13 cellular contexts compared by ENCODE assay signal in genomic region chr18:9814431-9814830, GRCh38.
DNase-seq lines count a peak whose midpoint lies in the region; ATAC-seq, FAIRE-seq and TF ChIP-seq lines count a peak whose summit lies in the region.
"Had no signal": no experiment of that assay in that cellular context is flagged by ENCODE, and none has a peak within 500 bp of the region (broad histone marks: within the 10 kb centered on the region; RNA-seq: fewer than 3 reads in every experiment).

No MANE protein-coding gene starts in this region.

- DNase-seq in AG04449 (ENCODE audit: low read depth, low spot score) (peak; percentile 91), HuH-7.5 (ENCODE audit: low spot score) (peak; percentile 51), K562 (ENCODE audit: extremely low read depth in 1 of 4, low spot score in 3 of 4) (no peak), left lung (no peak), SIG-M5 treated with dmso at 0.1 percent for 504 hours (lab: John Stamatoyannopoulos, UW; ENCODE audit: unreplicated experiment) (no peak)
- no peak for DNase-seq in activated CD4-positive, alpha-beta T cell treated with anti-CD3 and anti-CD28 coated beads for 48 hours
- no peak for DNase-seq in activated T-cell treated with anti-CD3 and anti-CD28 coated beads, Interleukin-2, amount 50 U/mL, for 1 hour
- DNase-seq: activated B cell treated with CpG ODN at 0.5 μM for 24 hours; activated T-cell treated with anti-CD3 and anti-CD28 coated beads, Interleukin-2, amount 50 U/mL, for 72 hours; caudate nucleus; SJCRH30; testis had no signal

- H3K9me1 ChIP-seq in K562 (ENCODE audit: control insufficient read depth, insufficient read depth, low read length), result no peaks in the 10 kb centered on the region

- peaks cover 23% of the 10 kb centered on the region for H3K79me2 ChIP-seq in K562 (ENCODE audit: control insufficient read depth, insufficient read depth, low read length)

- no peak overlapping the region for H3K9ac ChIP-seq in K562 (ENCODE audit: insufficient read depth in 1 of 2, low read depth in 2 of 2, low read length in 2 of 2)

- H3K27me3 ChIP-seq in K562 (ENCODE audit: control insufficient read depth in 2 of 2, insufficient read depth in 2 of 2, low read length in 2 of 2), result no peaks in the 10 kb centered on the region
- H3K27me3 ChIP-seq in left lung, result no peaks in the 10 kb centered on the region
- H3K27me3 ChIP-seq: SJCRH30, testis had no signal

- peaks cover 11 to 34% of the 10 kb centered on the region in 2 experiments; a peak in 4 of 5 replicates for H3K4me1 ChIP-seq in K562 (replicated peaks in 1 of 2; ENCODE audit: control insufficient read depth in 2 of 2, insufficient read depth in 2 of 2, low read length in 2 of 2)
- peaks cover under 1 to 4% of the 10 kb centered on the region in 2 donors for H3K4me1 ChIP-seq in left lung

- H3K27ac ChIP-seq in K562 (ENCODE audit: extremely low read depth, low read depth, low read length), result peak overlapping the region; percentile 18; the same call in 1 of the 3 replicates
- H3K27ac ChIP-seq in left lung, result no peak overlapping the region
- H3K27ac ChIP-seq: SJCRH30, testis had no signal

- no peak for TF ChIP-seq CTCF in AG04449 (IDR thresholded peaks at IDR 0.05; ENCODE audit: insufficient read depth, low read length, missing control alignments)
- no peak for TF ChIP-seq CTCF in K562 (IDR thresholded peaks at IDR 0.05 in 2 of 3, conservative IDR thresholded peaks at IDR 0.05 in 1 of 3; ENCODE audit: insufficient read depth in 2 of 3, low read depth in 1 of 3, low read length in 3 of 3)
- TF ChIP-seq CTCF in left lung (IDR thresholded peaks at IDR 0.05), result no peak

- H3K36me3 ChIP-seq in K562 (ENCODE audit: control insufficient read depth, insufficient read depth, low read length) (peaks cover 32% of the 10 kb centered on the region), left lung (peaks cover 0 to 4% of the 10 kb centered on the region in 2 donors)
- H3K36me3 ChIP-seq: SJCRH30 had no signal

- peak overlapping the region; percentile 3; the same call in 1 of the 2 replicates for H2AFZ ChIP-seq in K562 (ENCODE audit: low read depth, low read length)

- no TSS peak for BruUV-seq in K562 (replicated peaks; lab: Mats Ljungman, UMichigan)

- intact Hi-C loops in K562 (cut with micrococcal nuclease), result loop anchor here (5.0 kb wide), 2 partner anchors 103 to 138 kb away; no protein-coding TSS in a partner anchor
- intact Hi-C loops in left lung (cut with DNase I), result no loop called here

- no peak for TF ChIP-seq RAD21 in K562 (CRISPR knock-in tag; conservative IDR thresholded peaks at IDR 0.05 in 1 of 2, IDR thresholded peaks at IDR 0.05 in 1 of 2)

- no peak overlapping the region for H3K4me3 ChIP-seq in AG04449 (ENCODE audit: low read depth, low read length)
- no peak overlapping the region for H3K4me3 ChIP-seq in K562
- no peak overlapping the region for H3K4me3 ChIP-seq in left lung
- H3K4me3 ChIP-seq: SJCRH30, testis had no signal

- CTCF ChIA-PET in AG04449 (lab: Yijun Ruan, JAX) (no interaction called here), K562 (lab: Yijun Ruan, JAX; ENCODE audit: low intra/inter-chr PET ratio) (no interaction called here)

- no peak for TF ChIP-seq POLR2A in K562 (conservative IDR thresholded peaks at IDR 0.05)

- no peak for FAIRE-seq in K562 (lab: Jason Lieb, UNC)

- WGBS in K562 (ENCODE audit: insufficient coverage, low coverage, missing lambda C conversion rate), result 24% methylated on average over 4 of the region's 4 CpGs

- ATAC-seq in K562 (no peak), left lung (peak; percentile 92), HG03097 (IDR thresholded peaks at IDR 0.05; ENCODE audit: low FRiP score, unreplicated experiment) (no peak)
- ATAC-seq: activated T-cell treated with anti-CD3 and anti-CD28 coated beads, Interleukin-2, amount 50 U/mL, for 72 hours had no signal

- H4K20me1 ChIP-seq in K562 (replicated peaks; ENCODE audit: control insufficient read depth, insufficient read depth, low read length), result no peaks in the 10 kb centered on the region

- in situ Hi-C loops in K562 (cut with MboI), result no loop called here

- H3K9me3 ChIP-seq in K562 (replicated peaks; ENCODE audit: control insufficient read depth, insufficient read depth, low read depth, low read length), result peaks cover 12% of the 10 kb centered on the region; the same call in 1 of the 2 replicates
- no peaks in the 10 kb centered on the region for H3K9me3 ChIP-seq in left lung
- H3K9me3 ChIP-seq: SJCRH30, testis had no signal

- POLR2A ChIA-PET in AG04449 (lab: Yijun Ruan, JAX) (no interaction called here), K562 (lab: Yijun Ruan, JAX) (interaction anchor here (0.7 to 1.0 kb wide), 3 partner anchors 10 to 21 kb away, joined by 3 read pairs; no protein-coding TSS in a partner anchor)

- no peak overlapping the region for H3K4me2 ChIP-seq in K562 (ENCODE audit: insufficient read depth, low read length)

- TF ChIP-seq EP300 in K562 (IDR thresholded peaks at IDR 0.05; ENCODE audit: low read length), result no peak

TF ChIP-seq in K562, 482 proteins besides CTCF, POLR2A, EP300 and RAD21:
- 0 out of 2 replicates have a peak, but pooled peaks have one; percentile 29 for TF ChIP-seq ESRRA (IDR thresholded peaks at IDR 0.05; ENCODE audit: borderline replicate concordance, low read depth)
- TF ChIP-seq MAFG (tag; conservative IDR thresholded peaks at IDR 0.05), result peak; percentile 75
- peak; percentile 92 for TF ChIP-seq C11orf30 (IDR thresholded peaks at IDR 0.05; ENCODE audit: low read depth)
- TF ChIP-seq OTX1 (CRISPR knock-in tag; IDR thresholded peaks at IDR 0.05), result no peak
- TF ChIP-seq ZBTB1 (CRISPR knock-in tag; IDR thresholded peaks at IDR 0.05; ENCODE audit: borderline replicate concordance, low read depth), result no peak
- peak; percentile 67; the same call in 1 of the 2 replicates for TF ChIP-seq BACH1 (tag; IDR thresholded peaks at IDR 0.05)
- peak; percentile 45; the same call in 1 of the 2 replicates for TF ChIP-seq NFE2 (IDR thresholded peaks at IDR 0.05; ENCODE audit: low read depth)
- peak; percentile 96 for TF ChIP-seq ZNF316 (IDR thresholded peaks at IDR 0.05)
- TF ChIP-seq MAFF (IDR thresholded peaks at IDR 0.05; ENCODE audit: low read length), result peak; percentile 77
- TF ChIP-seq SMARCC2 (IDR thresholded peaks at IDR 0.05; ENCODE audit: low read depth), result no peak
- TF ChIP-seq FOSL1 (tag; conservative IDR thresholded peaks at IDR 0.05), result 0 out of 2 replicates have a peak, but pooled peaks have one; percentile 33
- TF ChIP-seq MAFK (IDR thresholded peaks at IDR 0.05; ENCODE audit: low read length), result peak; percentile 75
- no peak for TF ChIP-seq ZNF24 (IDR thresholded peaks at IDR 0.05)
TF ChIP-seq in K562: peak in this region for 9.

Comparison
In these comparisons a context has a peak if more than half of its experiments do, and no peak if none do; other contexts are left out.
1. DNase-seq: peak in AG04449 (single experiment) and HuH-7.5 (single experiment); none in K562 (0 of 4), left lung (0 of 2), activated CD4-positive, alpha-beta T cell treated with anti-CD3 and anti-CD28 coated beads for 48 hours (single experiment), activated T-cell treated with anti-CD3 and anti-CD28 coated beads, Interleukin-2, amount 50 U/mL, for 1 hour (single experiment) and SIG-M5 treated with dmso at 0.1 percent for 504 hours (single experiment).